In genomic region chr1:74457269-74457668, GRCh38 we compare ENCODE assay signal across 6 cellular contexts. TPM values are rescaled to one million over a fixed set of nuclear protein-coding genes. Genes with fewer than 3 reads are reported as not detected.
"Had no signal": no experiment of that assay in that cellular context is flagged by ENCODE, and none has a peak within 500 bp of the region (broad histone marks: within the 10 kb centered on the region; RNA-seq: fewer than 3 reads in every experiment).

No MANE protein-coding gene starts in this region.

- H3K4me3 ChIP-seq: K562 had no signal

- ATAC-seq: HepG2, K562 had no signal

- DNase-seq: IMR-90, KBM-7 had no signal

- H3K27ac ChIP-seq: HL-60 had no signal

RNA-seq across cellular contexts. Expression of gene LRRC53, which starts 55.1 kb away (rescaled TPM):
- polyA plus RNA-seq: HepG2, IgD-negative memory B cell, IMR-90, K562 had no signal
